In the genomic region with DNA sequence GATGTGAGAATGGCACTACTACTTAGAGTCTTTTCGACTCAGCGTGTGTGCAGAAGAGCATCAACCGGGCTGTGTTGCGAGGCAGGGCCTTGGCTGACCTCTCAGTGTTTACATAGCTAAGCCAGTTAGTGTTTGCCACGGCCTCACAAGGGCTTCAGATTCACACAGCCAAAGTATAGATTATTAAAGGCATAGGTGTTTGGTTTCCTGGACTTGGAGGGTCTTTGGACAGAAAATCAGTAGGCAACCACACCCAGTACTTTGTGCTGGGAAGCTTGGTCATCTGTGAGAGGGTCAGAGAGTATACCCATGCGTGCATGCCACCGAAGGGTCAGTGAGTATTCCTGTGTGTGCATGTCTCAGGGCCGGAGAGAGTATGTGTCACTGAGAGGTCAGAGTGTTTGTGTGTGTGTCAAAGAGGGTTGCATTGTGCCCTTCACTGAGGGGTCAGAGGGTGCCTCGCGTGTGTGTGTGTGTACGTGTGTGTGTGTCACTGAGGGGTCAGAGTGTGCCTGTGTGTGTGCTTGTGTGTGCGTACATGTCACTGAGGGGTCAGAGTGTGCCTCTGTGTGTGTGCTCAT, we compare ENCODE assay signal across 23 cellular contexts.
DNase-seq lines count a peak whose midpoint lies in the region; ATAC-seq, FAIRE-seq and TF ChIP-seq lines count a peak whose summit lies in the region.
"Had no signal": no experiment of that assay in that cellular context is flagged by ENCODE, and none has a peak within 500 bp of the region (broad histone marks: within the 10 kb centered on the region; RNA-seq: fewer than 3 reads in every experiment).

No MANE protein-coding gene starts in this region.

- TF ChIP-seq RAD21 in HepG2 (CRISPR knock-in tag; IDR thresholded peaks at IDR 0.05): no peak

- no peak for ATAC-seq in activated CD8-positive, alpha-beta T cell treated with anti-CD3 and anti-CD28 coated beads, Interleukin-2, amount 10 ng/mL, durations not matched to agents 7 days and 5 days
- no peak for ATAC-seq in activated CD8-positive, alpha-beta T cell treated with anti-CD3 and anti-CD28 coated beads for 36 hours
- peak; percentile 67 for ATAC-seq in body of pancreas
- ATAC-seq in HepG2: peak; percentile 98
- ATAC-seq in upper lobe of right lung: peak; percentile 35
- ATAC-seq in HG02798 (IDR thresholded peaks at IDR 0.05; ENCODE audit: poor library complexity, unreplicated experiment): no peak

- H3K27ac ChIP-seq in body of pancreas (peak overlapping the region; percentile 80 to 93 (median 87)), HepG2 (ENCODE audit: extremely low read length, insufficient read depth, low read length) (peak overlapping the region; percentile 64), upper lobe of right lung (no peak overlapping the region)
- H3K27ac ChIP-seq: BLaER1 treated with 17β-estradiol and CSF1 and Interleukin-3, amounts not matched to agents 10 nM and 100 nM; epithelial cell of prostate; neutrophil; upper lobe of left lung had no signal

- peak overlapping the region; percentile 19; the same call in 1 of the 2 replicates for H3K9ac ChIP-seq in HepG2 (ENCODE audit: insufficient read depth, low read depth, low read length)
- H3K9ac ChIP-seq: BLaER1 treated with 17β-estradiol and CSF1 and Interleukin-3, amounts not matched to agents 10 nM and 100 nM had no signal

- intact Hi-C loops in activated CD8-positive, alpha-beta T cell treated with anti-CD3 and anti-CD28 coated beads for 36 hours (cut with micrococcal nuclease): no loop called here
- intact Hi-C loops in body of pancreas (cut with DNase I): no loop called here
- intact Hi-C loops in HepG2 (cut with micrococcal nuclease; ENCODE audit: unreplicated experiment): no loop called here
- intact Hi-C loops in upper lobe of right lung (cut with DNase I): no loop called here

- BruUV-seq in HepG2 (replicated peaks; lab: Mats Ljungman, UMichigan): no TSS peak

- POLR2A ChIA-PET in activated CD8-positive, alpha-beta T cell treated with anti-CD3 and anti-CD28 coated beads, Interleukin-2, amount 10 ng/mL, durations not matched to agents 7 days and 5 days (lab: Charles Lee): no interaction called here
- POLR2A ChIA-PET in activated CD8-positive, alpha-beta T cell treated with anti-CD3 and anti-CD28 coated beads for 36 hours (lab: Charles Lee): no interaction called here
- POLR2A ChIA-PET in HepG2 (lab: Yijun Ruan, JAX): no interaction called here
- POLR2A ChIA-PET in HEK293T (lab: Yijun Ruan, JAX): no interaction called here

- no peaks in the 10 kb centered on the region for H3K79me2 ChIP-seq in HepG2 (ENCODE audit: insufficient read depth, low read length)

- H3K4me1 ChIP-seq in body of pancreas: peaks cover 48% of the 10 kb centered on the region
- H3K4me1 ChIP-seq in HepG2 (ENCODE audit: insufficient read depth, low read length): peaks cover 24% of the 10 kb centered on the region
- no peaks in the 10 kb centered on the region for H3K4me1 ChIP-seq in upper lobe of right lung
- H3K4me1 ChIP-seq: upper lobe of left lung had no signal

- no peaks in the 10 kb centered on the region for H3K27me3 Mint-ChIP-seq in activated CD8-positive, alpha-beta T cell treated with anti-CD3 and anti-CD28 coated beads, Interleukin-2, amount 10 ng/mL, durations not matched to agents 7 days and 5 days (ENCODE audit: low read depth)
- H3K27me3 Mint-ChIP-seq in activated CD8-positive, alpha-beta T cell treated with anti-CD3 and anti-CD28 coated beads for 36 hours: no peaks in the 10 kb centered on the region
- H3K27me3 Mint-ChIP-seq: IgD-negative memory B cell had no signal

- TF ChIP-seq CTCF in activated CD8-positive, alpha-beta T cell treated with anti-CD3 and anti-CD28 coated beads for 36 hours (IDR thresholded peaks at IDR 0.05): no peak
- no peak for TF ChIP-seq CTCF in body of pancreas (IDR thresholded peaks at IDR 0.05)
- TF ChIP-seq CTCF in HepG2 (CRISPR knock-in tag; IDR thresholded peaks at IDR 0.05): no peak
- no peak for TF ChIP-seq CTCF in upper lobe of right lung (IDR thresholded peaks at IDR 0.05)

- no peaks in the 10 kb centered on the region for H3K9me3 Mint-ChIP-seq in activated CD8-positive, alpha-beta T cell treated with anti-CD3 and anti-CD28 coated beads, Interleukin-2, amount 10 ng/mL, durations not matched to agents 7 days and 5 days (ENCODE audit: insufficient read depth)
- H3K9me3 Mint-ChIP-seq in activated CD8-positive, alpha-beta T cell treated with anti-CD3 and anti-CD28 coated beads for 36 hours: no peaks in the 10 kb centered on the region
- H3K9me3 Mint-ChIP-seq: activated T-helper 1 cell treated with anti-CD3 and anti-CD28 coated beads, Interleukin-12 subunit alpha, Interleukin-12 subunit beta, Interleukin-2, Interleukin-4 antibody, amounts not matched to agents 30 ng/mL and 10 ng/mL and 1 ng/mL, durations not matched to agents 14 hours and 24 hours and 36 hours; IgD-negative memory B cell had no signal

- peak overlapping the region; percentile 2 for H3K27ac Mint-ChIP-seq in activated CD8-positive, alpha-beta T cell treated with anti-CD3 and anti-CD28 coated beads, Interleukin-2, amount 10 ng/mL, durations not matched to agents 7 days and 5 days
- no peak overlapping the region for H3K27ac Mint-ChIP-seq in activated CD8-positive, alpha-beta T cell treated with anti-CD3 and anti-CD28 coated beads for 36 hours
- H3K27ac Mint-ChIP-seq: activated T-helper 1 cell treated with anti-CD3 and anti-CD28 coated beads, Interleukin-12 subunit alpha, Interleukin-12 subunit beta, Interleukin-2, Interleukin-4 antibody, amounts not matched to agents 30 ng/mL and 10 ng/mL and 1 ng/mL, durations not matched to agents 14 hours and 24 hours and 36 hours had no signal

- H3K4me3 ChIP-seq in body of pancreas: no peak overlapping the region
- H3K4me3 ChIP-seq in HepG2 (replicated peaks in 1 of 3; ENCODE audit: insufficient read depth in 1 of 3, low read depth in 2 of 3, low read length in 3 of 3): no peak overlapping the region
- H3K4me3 ChIP-seq in upper lobe of right lung: no peak overlapping the region
- H3K4me3 ChIP-seq: BLaER1 treated with 17β-estradiol and CSF1 and Interleukin-3, amounts not matched to agents 10 nM and 100 nM; smooth muscle cell; upper lobe of left lung had no signal

- no peaks in the 10 kb centered on the region for H3K4me1 Mint-ChIP-seq in activated CD8-positive, alpha-beta T cell treated with anti-CD3 and anti-CD28 coated beads, Interleukin-2, amount 10 ng/mL, durations not matched to agents 7 days and 5 days (ENCODE audit: low read depth)
- no peaks in the 10 kb centered on the region for H3K4me1 Mint-ChIP-seq in activated CD8-positive, alpha-beta T cell treated with anti-CD3 and anti-CD28 coated beads for 36 hours (ENCODE audit: low read depth)
- H3K4me1 Mint-ChIP-seq: IgD-negative memory B cell had no signal

- CTCF ChIA-PET in activated CD8-positive, alpha-beta T cell treated with anti-CD3 and anti-CD28 coated beads, Interleukin-2, amount 10 ng/mL, durations not matched to agents 7 days and 5 days (lab: Charles Lee): interaction anchor here (1.8 kb wide), 1 partner anchor 15 kb away, joined by 6 read pairs; no protein-coding TSS in a partner anchor
- CTCF ChIA-PET in activated CD8-positive, alpha-beta T cell treated with anti-CD3 and anti-CD28 coated beads for 36 hours (lab: Charles Lee): no interaction called here
- CTCF ChIA-PET in HepG2 (lab: Yijun Ruan, JAX; ENCODE audit: low intra/inter-chr PET ratio, low total read pairs): no interaction called here
- CTCF ChIA-PET in HEK293T (lab: Yijun Ruan, JAX): no interaction called here

- H4K20me1 ChIP-seq in HepG2 (ENCODE audit: insufficient read depth, low read length): no peaks in the 10 kb centered on the region

- H3K36me3 ChIP-seq in body of pancreas (replicated peaks in 1 of 2; ENCODE audit: insufficient read depth in 1 of 2, low read depth in 2 of 2): no peaks in the 10 kb centered on the region
- peaks cover 24 to 58% of the 10 kb centered on the region in 2 experiments for H3K36me3 ChIP-seq in HepG2 (replicated peaks in 1 of 2; ENCODE audit: control insufficient read depth in 1 of 2, insufficient read depth in 2 of 2, low read length in 2 of 2)
- peaks cover 85% of the 10 kb centered on the region for H3K36me3 ChIP-seq in upper lobe of right lung

- H3K36me3 Mint-ChIP-seq in activated CD8-positive, alpha-beta T cell treated with anti-CD3 and anti-CD28 coated beads, Interleukin-2, amount 10 ng/mL, durations not matched to agents 7 days and 5 days (ENCODE audit: low read depth): peaks cover 42% of the 10 kb centered on the region
- peaks cover 34% of the 10 kb centered on the region for H3K36me3 Mint-ChIP-seq in activated CD8-positive, alpha-beta T cell treated with anti-CD3 and anti-CD28 coated beads for 36 hours (ENCODE audit: low read depth)

- WGBS in body of pancreas, 2 donors: 31 to 36% methylated on average over 12 of the region's 12 CpGs
- WGBS in HepG2 (ENCODE audit: low lambda C conversion rate): 39% methylated on average over 10 of the region's 12 CpGs

- no peaks in the 10 kb centered on the region for H3K27me3 ChIP-seq in body of pancreas
- no peaks in the 10 kb centered on the region for H3K27me3 ChIP-seq in HepG2 (ENCODE audit: control insufficient read depth in 1 of 2, insufficient read depth in 2 of 2, low read length in 2 of 2)
- no peaks in the 10 kb centered on the region for H3K27me3 ChIP-seq in upper lobe of right lung
- H3K27me3 ChIP-seq: BLaER1 treated with 17β-estradiol and CSF1 and Interleukin-3, amounts not matched to agents 10 nM and 100 nM; neutrophil; upper lobe of left lung had no signal

- no peak overlapping the region for H3K4me3 Mint-ChIP-seq in activated CD8-positive, alpha-beta T cell treated with anti-CD3 and anti-CD28 coated beads, Interleukin-2, amount 10 ng/mL, durations not matched to agents 7 days and 5 days
- H3K4me3 Mint-ChIP-seq in activated CD8-positive, alpha-beta T cell treated with anti-CD3 and anti-CD28 coated beads for 36 hours: no peak overlapping the region
- H3K4me3 Mint-ChIP-seq: activated T-helper 1 cell treated with anti-CD3 and anti-CD28 coated beads, Interleukin-12 subunit alpha, Interleukin-12 subunit beta, Interleukin-2, Interleukin-4 antibody, amounts not matched to agents 30 ng/mL and 10 ng/mL and 1 ng/mL, durations not matched to agents 14 hours and 24 hours and 36 hours; IgD-negative memory B cell had no signal

- no peak overlapping the region for H2AFZ ChIP-seq in HepG2 (ENCODE audit: low read length)

- TF ChIP-seq POLR2A in body of pancreas (IDR thresholded peaks at IDR 0.05): peak in 2 of 3 donors; percentile 29 to 52
- no peak for TF ChIP-seq POLR2A in HepG2 (IDR thresholded peaks at IDR 0.05; ENCODE audit: insufficient read depth in 1 of 2, low read depth in 2 of 2, low read length in 2 of 2)

- H3K9me3 ChIP-seq in body of pancreas (no peaks in the 10 kb centered on the region), HepG2 (ENCODE audit: low read length) (no peaks in the 10 kb centered on the region), upper lobe of right lung (no peaks in the 10 kb centered on the region)
- H3K9me3 ChIP-seq: BLaER1 treated with 17β-estradiol and CSF1 and Interleukin-3, amounts not matched to agents 10 nM and 100 nM; neutrophil; upper lobe of left lung had no signal

- TF ChIP-seq EP300 in HepG2 (IDR thresholded peaks at IDR 0.05; ENCODE audit: low read depth in 2 of 2, low read length in 2 of 2): peak in 1 of 2 experiments; percentile 9; a peak in 1 of 4 replicates
- TF ChIP-seq EP300 in HepG2 (CRISPR knock-in tag; IDR thresholded peaks at IDR 0.05; ENCODE audit: borderline replicate concordance): no peak

- peak overlapping the region; percentile 44; the same call in 1 of the 2 replicates for H3K4me2 ChIP-seq in HepG2 (ENCODE audit: low read depth, low read length)
- H3K4me2 ChIP-seq: BLaER1 treated with 17β-estradiol and CSF1 and Interleukin-3, amounts not matched to agents 10 nM and 100 nM; smooth muscle cell had no signal

- DNase-seq in activated CD8-positive, alpha-beta T cell treated with anti-CD3 and anti-CD28 coated beads, Interleukin-2, amount 10 ng/mL, durations not matched to agents 7 days and 5 days: no peak
- no peak for DNase-seq in activated CD8-positive, alpha-beta T cell treated with anti-CD3 and anti-CD28 coated beads for 36 hours
- DNase-seq in body of pancreas (peak; percentile 65 to 76 (median 74)), HepG2 (ENCODE audit: low spot score) (peak; percentile 64), upper lobe of right lung (no peak), HEK293T (ENCODE audit: extremely low spot score) (no peak)
- DNase-seq in stimulated activated CD4-positive, alpha-beta T cell treated with anti-CD3 and anti-CD28 coated beads, Interleukin-4, amount 100 ng/mL, for 4 hours: no peak
- DNase-seq: activated CD4-positive, CD25-positive, alpha-beta regulatory T cell treated with anti-CD3 and anti-CD28 coated beads, Interleukin-2, amount 50 U/mL, for 72 hours; Calu3; kidney glomerular epithelial cell; NCI-H146; NCI-H2171; NCI-H526 treated with DMSO at 0.1 percent for 48 hours; stimulated activated CD4-positive, alpha-beta T cell treated with anti-CD3 and anti-CD28 coated beads, Interleukin-2, amount 100 ng/mL, for 48 hours; upper lobe of left lung had no signal

- peak; percentile 81 for FAIRE-seq in HepG2 (lab: Jason Lieb, UNC)
- FAIRE-seq: GM18507 had no signal

- in situ Hi-C loops in HepG2 (cut with HindIII; ENCODE audit: extremely low pct_ligation_motif_present, low pct_unique_long_range_greater_than_20kb): no loop called here

Comparison
In these comparisons a context has a peak if more than half of its experiments do, and no peak if none do; other contexts are left out.
1. ATAC-seq: peak in body of pancreas (single experiment), HepG2 (single experiment) and upper lobe of right lung (single experiment); none in activated CD8-positive, alpha-beta T cell treated with anti-CD3 and anti-CD28 coated beads, Interleukin-2, amount 10 ng/mL, durations not matched to agents 7 days and 5 days (single experiment), activated CD8-positive, alpha-beta T cell treated with anti-CD3 and anti-CD28 coated beads for 36 hours (single experiment) and HG02798 (single experiment).
2. DNase-seq: peak in body of pancreas (4 of 4) and HepG2 (single experiment); none in activated CD8-positive, alpha-beta T cell treated with anti-CD3 and anti-CD28 coated beads, Interleukin-2, amount 10 ng/mL, durations not matched to agents 7 days and 5 days (single experiment), activated CD8-positive, alpha-beta T cell treated with anti-CD3 and anti-CD28 coated beads for 36 hours (single experiment), upper lobe of right lung (single experiment), HEK293T (single experiment) and stimulated activated CD4-positive, alpha-beta T cell treated with anti-CD3 and anti-CD28 coated beads, Interleukin-4, amount 100 ng/mL, for 4 hours (0 of 2).
3. POLR2A ChIP-seq: peak in body of pancreas (2 of 3); none in HepG2 (0 of 2).